ENCODE assay signal across 19 cellular contexts in genomic region chr16:70290949-70291519, GRCh38. TPM values are rescaled to one million over a fixed set of nuclear protein-coding genes. Genes with fewer than 3 reads are reported as not detected.
DNase-seq lines count a peak whose midpoint lies in the region; ATAC-seq, FAIRE-seq and TF ChIP-seq lines count a peak whose summit lies in the region.
"Had no signal": no experiment of that assay in that cellular context is flagged by ENCODE, and none has a peak within 500 bp of the region (broad histone marks: within the 10 kb centered on the region; RNA-seq: fewer than 3 reads in every experiment).

No MANE protein-coding gene starts in this region.

- DNase-seq in activated naive CD4-positive, alpha-beta T cell treated with anti-CD3 and anti-CD28 coated beads for 36 hours, result no peak
- no peak for DNase-seq in activated naive CD4-positive, alpha-beta T cell treated with anti-CD3 and anti-CD28 coated beads, Interleukin-2, amount 50 U/mL, for 72 hours (ENCODE audit: low spot score in 2 of 2)
- no peak for DNase-seq in OCI-LY7 (ENCODE audit: low spot score)
- no peak for DNase-seq in astrocyte (ENCODE audit: low read depth)
- DNase-seq in osteocyte (ENCODE audit: extremely low spot score, unreplicated experiment), result no peak
- DNase-seq in MM.1S, result no peak
- DNase-seq in GOT3 (lab: John Stamatoyannopoulos, UW), result no peak
- no peak for DNase-seq in posterior vena cava (ENCODE audit: low spot score)
- DNase-seq: activated CD8-positive, alpha-beta memory T cell treated with anti-CD3 and anti-CD28 coated beads for 24 hours; activated naive CD4-positive, alpha-beta T cell treated with Interleukin-2 at 50 U/mL for 16 hours; GF-D8; left lung; NCI-H1105 treated with DMSO at 0.1 percent for 48 hours; NCI-H446; stimulated activated naive CD4-positive, alpha-beta T cell had no signal

- H3K9ac ChIP-seq in astrocyte (ENCODE audit: low read length) (no peak overlapping the region), MM.1S (ENCODE audit: low read length) (no peak overlapping the region)

- H3K4me3 Mint-ChIP-seq in activated naive CD4-positive, alpha-beta T cell treated with anti-CD3 and anti-CD28 coated beads for 36 hours, result no peak overlapping the region
- H3K4me3 Mint-ChIP-seq in astrocyte (ENCODE audit: unreplicated experiment) (no peak overlapping the region), osteocyte (ENCODE audit: unreplicated experiment) (no peak overlapping the region)

- POLR2A ChIA-PET in OCI-LY7 (lab: Charles Lee), result no interaction called here

- H3K9me2 ChIP-seq in OCI-LY7 (ENCODE audit: insufficient read depth, low read length) (no peaks in the 10 kb centered on the region), MM.1S (replicated peaks; ENCODE audit: insufficient read depth, low read length) (no peaks in the 10 kb centered on the region)

- CTCF ChIA-PET in activated naive CD4-positive, alpha-beta T cell treated with anti-CD3 and anti-CD28 coated beads for 36 hours (lab: Charles Lee), result no interaction called here
- CTCF ChIA-PET in OCI-LY7 (lab: Charles Lee; ENCODE audit: unreplicated experiment), result no interaction called here

- peak overlapping the region; percentile 99 for H3K27ac Mint-ChIP-seq in activated naive CD4-positive, alpha-beta T cell treated with anti-CD3 and anti-CD28 coated beads for 36 hours
- H3K27ac Mint-ChIP-seq in activated naive CD4-positive, alpha-beta T cell treated with anti-CD3 and anti-CD28 coated beads, Interleukin-2, amount 50 U/mL, for 72 hours, result peak overlapping the region in 1 of 2 donors; percentile 99
- H3K27ac Mint-ChIP-seq in astrocyte (ENCODE audit: unreplicated experiment) (peak overlapping the region; percentile 95), osteocyte (ENCODE audit: unreplicated experiment) (peak overlapping the region; percentile 94)

- no TSS peak for BruUV-seq in OCI-LY7 (replicated peaks; lab: Mats Ljungman, UMichigan)

- H3K9me3 Mint-ChIP-seq in activated naive CD4-positive, alpha-beta T cell treated with anti-CD3 and anti-CD28 coated beads for 36 hours, result no peaks in the 10 kb centered on the region
- H3K9me3 Mint-ChIP-seq in activated naive CD4-positive, alpha-beta T cell treated with anti-CD3 and anti-CD28 coated beads, Interleukin-2, amount 50 U/mL, for 72 hours, result no peaks in the 10 kb centered on the region
- H3K9me3 Mint-ChIP-seq in astrocyte (ENCODE audit: unreplicated experiment) (no peaks in the 10 kb centered on the region), osteocyte (ENCODE audit: unreplicated experiment) (no peaks in the 10 kb centered on the region)

- no peak for ATAC-seq in activated naive CD4-positive, alpha-beta T cell treated with anti-CD3 and anti-CD28 coated beads, Interleukin-2, amount 50 U/mL, for 72 hours
- ATAC-seq: left lung, upper lobe of right lung had no signal

- H3K79me2 ChIP-seq in OCI-LY7 (ENCODE audit: insufficient read depth, low read depth, low read length) (peaks cover 29% of the 10 kb centered on the region), astrocyte (ENCODE audit: insufficient read depth, low read length) (peaks cover 30% of the 10 kb centered on the region), MM.1S (ENCODE audit: low read length) (peaks cover 29% of the 10 kb centered on the region)

- no peak for FAIRE-seq in astrocyte (lab: Jason Lieb, UNC)
- FAIRE-seq: bronchial epithelial cell, TTC549 had no signal

- H3K4me2 ChIP-seq in OCI-LY7 (ENCODE audit: low read length), result no peak overlapping the region
- H3K4me2 ChIP-seq in astrocyte (ENCODE audit: low read length), result no peak overlapping the region
- no peak overlapping the region for H3K4me2 ChIP-seq in MM.1S (ENCODE audit: low read depth, low read length)

- H2AFZ ChIP-seq in OCI-LY7 (ENCODE audit: low read length) (peak overlapping the region; percentile 73; the same call in 1 of the 2 replicates), astrocyte (ENCODE audit: low read depth, low read length) (no peak overlapping the region), MM.1S (ENCODE audit: low read length) (no peak overlapping the region)

- peaks cover 17% of the 10 kb centered on the region for H3K36me3 Mint-ChIP-seq in activated naive CD4-positive, alpha-beta T cell treated with anti-CD3 and anti-CD28 coated beads for 36 hours (ENCODE audit: low read depth)
- H3K36me3 Mint-ChIP-seq in activated naive CD4-positive, alpha-beta T cell treated with anti-CD3 and anti-CD28 coated beads, Interleukin-2, amount 50 U/mL, for 72 hours, result peaks cover 13 to 14% of the 10 kb centered on the region in 2 donors
- H3K36me3 Mint-ChIP-seq in astrocyte (ENCODE audit: low read depth, unreplicated experiment) (peaks cover 2% of the 10 kb centered on the region), osteocyte (ENCODE audit: unreplicated experiment) (no peaks in the 10 kb centered on the region)

- intact Hi-C loops in activated naive CD4-positive, alpha-beta T cell treated with anti-CD3 and anti-CD28 coated beads for 36 hours (cut with micrococcal nuclease), result no loop called here
- intact Hi-C loops in OCI-LY7 (cut with micrococcal nuclease; ENCODE audit: unreplicated experiment) (no loop called here), posterior vena cava (cut with DNase I) (no loop called here)

- H3K27ac ChIP-seq in OCI-LY7 (ENCODE audit: low read depth, low read length, poor library complexity, severe bottlenecking) (no peak overlapping the region), astrocyte (ENCODE audit: low read depth, low read length) (no peak overlapping the region), MM.1S (ENCODE audit: low read length) (no peak overlapping the region)
- H3K27ac ChIP-seq: left lung, SJSA1, upper lobe of right lung had no signal

- H3K36me3 ChIP-seq in OCI-LY7 (ENCODE audit: insufficient read depth, low read length), result peaks cover 17% of the 10 kb centered on the region
- H3K36me3 ChIP-seq in astrocyte (ENCODE audit: insufficient read depth, low read length), result no peaks in the 10 kb centered on the region
- H3K36me3 ChIP-seq in MM.1S (replicated peaks; ENCODE audit: insufficient read depth, low read length), result no peaks in the 10 kb centered on the region
- H3K36me3 ChIP-seq: left lung, upper lobe of right lung had no signal

- no peaks in the 10 kb centered on the region for H4K20me1 ChIP-seq in OCI-LY7 (ENCODE audit: insufficient read depth, low read length)
- peaks cover 10% of the 10 kb centered on the region for H4K20me1 ChIP-seq in astrocyte (ENCODE audit: insufficient read depth, low read length)
- H4K20me1 ChIP-seq in MM.1S (ENCODE audit: insufficient read depth, low read length), result no peaks in the 10 kb centered on the region

- H3K27me3 ChIP-seq in astrocyte (ENCODE audit: insufficient read depth, low read length), result no peaks in the 10 kb centered on the region
- no peaks in the 10 kb centered on the region for H3K27me3 ChIP-seq in MM.1S (replicated peaks; ENCODE audit: insufficient read depth, low read length)
- H3K27me3 ChIP-seq: left lung, SJSA1, upper lobe of right lung had no signal

- H3K4me1 Mint-ChIP-seq in activated naive CD4-positive, alpha-beta T cell treated with anti-CD3 and anti-CD28 coated beads for 36 hours (ENCODE audit: low read depth), result peaks cover 22% of the 10 kb centered on the region
- H3K4me1 Mint-ChIP-seq in astrocyte (ENCODE audit: low read depth, unreplicated experiment) (peaks cover 4% of the 10 kb centered on the region), osteocyte (ENCODE audit: unreplicated experiment) (peaks cover 14% of the 10 kb centered on the region)

- no peaks in the 10 kb centered on the region for H3K27me3 Mint-ChIP-seq in activated naive CD4-positive, alpha-beta T cell treated with anti-CD3 and anti-CD28 coated beads for 36 hours (ENCODE audit: low read depth)
- H3K27me3 Mint-ChIP-seq in astrocyte (ENCODE audit: low read depth, unreplicated experiment) (no peaks in the 10 kb centered on the region), osteocyte (ENCODE audit: unreplicated experiment) (no peaks in the 10 kb centered on the region)

- TF ChIP-seq CTCF in OCI-LY7 (conservative IDR thresholded peaks at IDR 0.05; ENCODE audit: low read length), result no peak
- TF ChIP-seq CTCF in astrocyte (IDR thresholded peaks at IDR 0.05; ENCODE audit: insufficient read depth, low read depth, low read length), result no peak
- TF ChIP-seq CTCF in osteocyte (IDR thresholded peaks at IDR 0.05), result no peak
- no peak for TF ChIP-seq CTCF in MM.1S (IDR thresholded peaks at IDR 0.05; ENCODE audit: low read length)

- peaks cover 22% of the 10 kb centered on the region for H3K4me1 ChIP-seq in OCI-LY7 (ENCODE audit: insufficient read depth, low read length, poor library complexity, severe bottlenecking)
- H3K4me1 ChIP-seq in astrocyte (ENCODE audit: insufficient read depth, low read length), result peaks cover 4% of the 10 kb centered on the region
- 0 out of 2 replicates have a peak, but pooled peaks cover 2% of the 10 kb centered on the region for H3K4me1 ChIP-seq in MM.1S (ENCODE audit: low read length)

- H3K9me3 ChIP-seq in OCI-LY7 (ENCODE audit: low read length) (no peaks in the 10 kb centered on the region), astrocyte (ENCODE audit: insufficient read depth, low read depth, low read length) (no peaks in the 10 kb centered on the region), MM.1S (replicated peaks; ENCODE audit: insufficient read depth, low read length) (no peaks in the 10 kb centered on the region)
- H3K9me3 ChIP-seq: left lung, SJSA1, upper lobe of right lung had no signal

- peaks cover 14% of the 10 kb centered on the region for H3F3A ChIP-seq in MM.1S (ENCODE audit: insufficient read depth, low read length)

- H3K4me3 ChIP-seq in OCI-LY7 (ENCODE audit: low read depth, low read length, poor library complexity, severe bottlenecking) (no peak overlapping the region), astrocyte (ENCODE audit: insufficient read depth, low read depth, low read length) (no peak overlapping the region), MM.1S (ENCODE audit: low read length) (no peak overlapping the region)
- H3K4me3 ChIP-seq: left lung, SJSA1, upper lobe of right lung had no signal

RNA-seq across cellular contexts. Expression of gene AARS1, which starts 1.7 kb away (rescaled TPM):
- 100 to 1,000 TPM; 237 to 238 TPM for total RNA-seq in activated naive CD4-positive, alpha-beta T cell treated with anti-CD3 and anti-CD28 coated beads for 36 hours
- total RNA-seq in activated naive CD4-positive, alpha-beta T cell treated with anti-CD3 and anti-CD28 coated beads, Interleukin-2, amount 50 U/mL, for 72 hours, result 100 to 1,000 TPM; 147 to 151 TPM
- 182 and 185 TPM in 2 replicates for total RNA-seq in OCI-LY7 (2014; rRNA removed; shearing (Covaris generic))
- total RNA-seq in OCI-LY7 (2022) (259 and 272 TPM in 2 replicates), astrocyte (157 and 167 TPM in 2 replicates), osteocyte (297 and 313 TPM in 2 replicates), posterior vena cava (10 to 100 TPM; 77.2 to 86.3 TPM)

RNA-seq across cellular contexts. Expression of gene DDX19B, which starts 8.0 kb away (rescaled TPM):
- total RNA-seq in activated naive CD4-positive, alpha-beta T cell treated with anti-CD3 and anti-CD28 coated beads for 36 hours, result 10 to 100 TPM; 28.7 to 31.3 TPM
- total RNA-seq in activated naive CD4-positive, alpha-beta T cell treated with anti-CD3 and anti-CD28 coated beads, Interleukin-2, amount 50 U/mL, for 72 hours, result 10 to 100 TPM; 21.6 to 32.6 TPM
- total RNA-seq in OCI-LY7 (2014; rRNA removed; shearing (Covaris generic)), result 18.7 and 22.4 TPM in 2 replicates
- total RNA-seq in OCI-LY7 (2022), result 20.7 and 22.8 TPM in 2 replicates
- total RNA-seq in astrocyte, result 25.3 and 25.7 TPM in 2 replicates
- total RNA-seq in osteocyte, result 30.0 and 37.1 TPM in 2 replicates
- total RNA-seq in posterior vena cava, result 10 to 100 TPM; 18.8 to 20.2 TPM

RNA-seq across cellular contexts. Expression of gene EXOSC6, which starts 39.3 kb away (rescaled TPM):
- total RNA-seq in activated naive CD4-positive, alpha-beta T cell treated with anti-CD3 and anti-CD28 coated beads for 36 hours, result 10 to 100 TPM; 20.3 to 21.0 TPM
- 10 to 100 TPM; 20.4 to 23.3 TPM for total RNA-seq in activated naive CD4-positive, alpha-beta T cell treated with anti-CD3 and anti-CD28 coated beads, Interleukin-2, amount 50 U/mL, for 72 hours
- total RNA-seq in OCI-LY7 (2014; rRNA removed; shearing (Covaris generic)), result 30.8 and 36.8 TPM in 2 replicates
- total RNA-seq in OCI-LY7 (2022) (36.1 and 36.3 TPM in 2 replicates), astrocyte (49.2 and 49.5 TPM in 2 replicates), osteocyte (55.2 and 66.2 TPM in 2 replicates), posterior vena cava (10 to 100 TPM; 17.2 to 20.6 TPM)

RNA-seq across cellular contexts. Expression of gene DDX19A, which starts 55.7 kb away (rescaled TPM):
- 10 to 100 TPM; 43.4 to 46.0 TPM for total RNA-seq in activated naive CD4-positive, alpha-beta T cell treated with anti-CD3 and anti-CD28 coated beads for 36 hours
- total RNA-seq in activated naive CD4-positive, alpha-beta T cell treated with anti-CD3 and anti-CD28 coated beads, Interleukin-2, amount 50 U/mL, for 72 hours, result 10 to 100 TPM; 41.7 to 55.2 TPM
- total RNA-seq in OCI-LY7 (2014; rRNA removed; shearing (Covaris generic)), result 50.3 and 51.6 TPM in 2 replicates
- 40.2 and 41.5 TPM in 2 replicates for total RNA-seq in OCI-LY7 (2022)
- total RNA-seq in astrocyte, result 40.0 and 41.2 TPM in 2 replicates
- 47.0 and 52.3 TPM in 2 replicates for total RNA-seq in osteocyte
- 10 to 100 TPM; 29.9 to 31.9 TPM for total RNA-seq in posterior vena cava
